Comparison of ENCODE assay signal across 9 cellular contexts in genomic region chr6:25620391-25620790, GRCh38. TPM values are rescaled to one million over a fixed set of nuclear protein-coding genes. Genes with fewer than 3 reads are reported as not detected.
"Had no signal": no experiment of that assay in that cellular context is flagged by ENCODE, and none has a peak within 500 bp of the region (broad histone marks: within the 10 kb centered on the region; RNA-seq: fewer than 3 reads in every experiment).

No MANE protein-coding gene starts in this region.

- FAIRE-seq: K562 had no signal

- ATAC-seq: K562 had no signal

- H3K9ac ChIP-seq: KMS-11 had no signal

- H3K27ac ChIP-seq: HL-60, KMS-11 had no signal

- H3K4me2 ChIP-seq: KMS-11 had no signal

- H3K4me3 ChIP-seq: K562 had no signal

- DNase-seq: IMR-90, KBM-7, KG1 had no signal

RNA-seq across cellular contexts. Expression of gene SCGN, which starts 31.6 kb away (rescaled TPM):
- total RNA-seq: HT-29, HT1080, IMR-90, K562 had no signal
- polyA plus RNA-seq: IgD-negative memory B cell, IMR-90, K562 had no signal
